ENCODE assay signal across 1 cellular context in the genomic region with DNA sequence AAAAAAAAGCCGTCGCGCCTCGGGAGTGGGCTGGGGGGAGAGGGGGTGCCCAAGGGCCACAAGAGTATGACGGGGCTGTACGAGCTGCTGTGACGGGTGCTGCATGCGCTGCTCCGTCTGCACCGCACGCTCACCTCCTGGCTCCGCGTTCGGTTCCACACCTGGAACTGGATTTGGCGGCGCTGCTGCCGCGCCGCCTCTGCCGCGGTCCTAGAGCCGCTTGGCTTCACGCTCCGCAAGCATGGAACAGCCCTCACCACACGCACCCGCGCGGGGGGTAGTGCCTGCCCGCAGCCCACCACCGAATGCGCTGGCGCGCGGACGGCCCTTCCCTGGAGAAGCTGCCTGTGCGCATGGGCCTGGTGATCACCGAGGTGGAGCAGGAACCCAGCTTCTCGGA.
TF ChIP-seq lines count a peak whose summit lies in the region.

No MANE protein-coding gene starts in this region.

TF ChIP-seq in SK-N-SH treated with all-trans-retinoic acid at 6 μM for 48 hours, 23 proteins besides CTCF, POLR2A, EP300 and RAD21 (continued from another document):
- TF ChIP-seq, protein P1, sequence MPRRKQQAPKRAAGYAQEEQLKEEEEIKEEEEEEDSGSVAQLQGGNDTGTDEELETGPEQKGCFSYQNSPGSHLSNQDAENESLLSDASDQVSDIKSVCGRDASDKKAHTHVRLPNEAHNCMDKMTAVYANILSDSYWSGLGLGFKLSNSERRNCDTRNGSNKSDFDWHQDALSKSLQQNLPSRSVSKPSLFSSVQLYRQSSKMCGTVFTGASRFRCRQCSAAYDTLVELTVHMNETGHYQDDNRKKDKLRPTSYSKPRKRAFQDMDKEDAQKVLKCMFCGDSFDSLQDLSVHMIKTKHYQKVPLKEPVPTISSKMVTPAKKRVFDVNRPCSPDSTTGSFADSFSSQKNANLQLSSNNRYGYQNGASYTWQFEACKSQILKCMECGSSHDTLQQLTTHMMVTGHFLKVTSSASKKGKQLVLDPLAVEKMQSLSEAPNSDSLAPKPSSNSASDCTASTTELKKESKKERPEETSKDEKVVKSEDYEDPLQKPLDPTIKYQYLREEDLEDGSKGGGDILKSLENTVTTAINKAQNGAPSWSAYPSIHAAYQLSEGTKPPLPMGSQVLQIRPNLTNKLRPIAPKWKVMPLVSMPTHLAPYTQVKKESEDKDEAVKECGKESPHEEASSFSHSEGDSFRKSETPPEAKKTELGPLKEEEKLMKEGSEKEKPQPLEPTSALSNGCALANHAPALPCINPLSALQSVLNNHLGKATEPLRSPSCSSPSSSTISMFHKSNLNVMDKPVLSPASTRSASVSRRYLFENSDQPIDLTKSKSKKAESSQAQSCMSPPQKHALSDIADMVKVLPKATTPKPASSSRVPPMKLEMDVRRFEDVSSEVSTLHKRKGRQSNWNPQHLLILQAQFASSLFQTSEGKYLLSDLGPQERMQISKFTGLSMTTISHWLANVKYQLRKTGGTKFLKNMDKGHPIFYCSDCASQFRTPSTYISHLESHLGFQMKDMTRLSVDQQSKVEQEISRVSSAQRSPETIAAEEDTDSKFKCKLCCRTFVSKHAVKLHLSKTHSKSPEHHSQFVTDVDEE (CRISPR knock-in tag; IDR thresholded peaks at IDR 0.05) = no peak
- TF ChIP-seq ARNTL (CRISPR knock-in tag; IDR thresholded peaks at IDR 0.05; ENCODE audit: borderline replicate concordance, low read depth) = no peak
- TF ChIP-seq BACH2 (CRISPR knock-in tag; IDR thresholded peaks at IDR 0.05; ENCODE audit: borderline replicate concordance) = no peak
- no peak for TF ChIP-seq ZNF565 (CRISPR knock-in tag; conservative IDR thresholded peaks at IDR 0.05; ENCODE audit: low read depth)
